In the genomic region with DNA sequence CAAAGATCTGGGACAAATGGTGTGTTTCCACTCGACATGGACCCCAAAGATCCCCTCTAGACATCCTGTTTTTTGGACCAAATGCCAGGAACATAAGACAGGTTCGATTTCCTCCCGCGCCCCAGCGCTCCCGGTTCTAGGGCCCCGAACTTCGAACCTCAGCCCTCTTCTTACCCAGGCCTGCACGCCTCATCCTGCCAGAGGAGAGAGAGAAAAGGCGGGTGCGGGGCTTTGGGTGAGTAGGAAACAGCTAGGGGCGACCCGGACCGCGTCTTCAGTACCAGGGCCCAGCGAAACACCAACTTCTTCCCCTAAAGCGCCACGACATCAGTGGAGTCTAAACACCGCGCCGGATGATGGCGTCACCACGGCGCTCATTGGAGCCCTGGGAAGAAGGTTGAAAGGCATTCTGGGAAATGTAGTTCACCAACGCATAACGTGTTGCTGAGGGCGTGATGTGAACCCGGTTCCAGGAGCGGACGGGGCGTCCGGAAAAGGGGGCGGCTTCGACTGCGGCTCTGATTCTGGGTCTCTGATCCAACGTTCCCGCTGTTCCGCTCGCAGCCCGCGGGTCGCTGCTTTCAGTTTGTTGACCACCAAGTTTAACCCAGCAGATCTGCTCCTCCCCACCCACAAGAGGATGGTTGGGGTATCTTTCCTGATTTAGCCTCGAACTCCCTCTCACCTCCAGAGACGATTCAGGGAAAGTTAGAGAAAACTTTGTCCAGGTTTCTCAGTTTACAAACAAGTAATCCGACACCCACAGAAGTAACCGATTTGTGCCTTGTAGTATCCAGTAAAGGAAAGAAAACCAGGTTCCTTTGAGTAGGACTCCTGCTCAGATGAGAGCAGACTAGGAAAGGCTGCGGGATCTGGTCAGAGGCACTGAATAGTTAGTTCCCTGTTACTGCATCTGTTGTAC, we compare ENCODE assay signal across 8 cellular contexts. TPM values are rescaled to one million over a fixed set of nuclear protein-coding genes. Genes with fewer than 3 reads are reported as not detected.
A peak's percentile ranks its signal among the peaks of the same experiment; 100 is the strongest.
DNase-seq lines count a peak whose midpoint lies in the region; ATAC-seq and TF ChIP-seq lines count a peak whose summit lies in the region.

TSS of gene BET1 (minus strand) at position 332 of the 922 bp plus-strand sequence. CDS start at position 193, 139 bp downstream.

- peak; percentile 96 for ATAC-seq in HG02678 (IDR thresholded peaks at IDR 0.05; ENCODE audit: unreplicated experiment)
- peak; percentile 97 for ATAC-seq in activated naive CD8-positive, alpha-beta T cell treated with anti-CD3 and anti-CD28 coated beads, Interleukin-2, amount 10 ng/mL, durations not matched to agents 7 days and 5 days (ENCODE audit: low read depth)

- POLR2A ChIA-PET in activated naive CD8-positive, alpha-beta T cell treated with anti-CD3 and anti-CD28 coated beads, Interleukin-2, amount 10 ng/mL, durations not matched to agents 7 days and 5 days (lab: Charles Lee): interaction anchor here (0.6 kb wide), 1 partner anchor 8 kb away, joined by 3 read pairs; no protein-coding TSS in a partner anchor

- H3K27ac ChIP-seq in SU-DHL-6 (ENCODE audit: low read depth, low read length) (peak within 1 kb of the TSS; percentile 8; the same call in 1 of the 2 replicates), thymus (ENCODE audit: low read depth) (peak within 1 kb of the TSS; percentile 92)

- H3K9me3 Mint-ChIP-seq in activated naive CD8-positive, alpha-beta T cell treated with anti-CD3 and anti-CD28 coated beads, Interleukin-2, amount 10 ng/mL, durations not matched to agents 7 days and 5 days: no peaks in the 10 kb centered on the region
- H3K9me3 Mint-ChIP-seq in osteocyte (ENCODE audit: unreplicated experiment): no peaks in the 10 kb centered on the region

- H3K4me3 ChIP-seq in SU-DHL-6 (ENCODE audit: insufficient read depth, low read length, poor library complexity, severe bottlenecking) (peak within 1 kb of the TSS; percentile 92), thymus (ENCODE audit: low read length) (peak within 1 kb of the TSS; percentile 92)

- H3K36me3 ChIP-seq in SU-DHL-6 (ENCODE audit: low read length) (no peaks in the 10 kb centered on the region), thymus (ENCODE audit: control insufficient read depth, insufficient read depth) (no peaks in the 10 kb centered on the region)

- no peaks in the 10 kb centered on the region for H3K9me2 ChIP-seq in SU-DHL-6 (replicated peaks; ENCODE audit: insufficient read depth, low read length)

- H2AFZ ChIP-seq in SU-DHL-6 (ENCODE audit: low read depth, low read length, severe bottlenecking): peak within 1 kb of the TSS; percentile 99

- H3K36me3 Mint-ChIP-seq in activated naive CD8-positive, alpha-beta T cell treated with anti-CD3 and anti-CD28 coated beads, Interleukin-2, amount 10 ng/mL, durations not matched to agents 7 days and 5 days: peaks cover 3% of the 10 kb centered on the region
- peaks cover 10% of the 10 kb centered on the region for H3K36me3 Mint-ChIP-seq in osteocyte (ENCODE audit: unreplicated experiment)

- DNase-seq in NCI-H128 (lab: John Stamatoyannopoulos, UW; ENCODE audit: unreplicated experiment) (peak; percentile 84), head of caudate nucleus (peak; percentile 88 to 98 (median 95)), osteocyte (ENCODE audit: extremely low spot score, unreplicated experiment) (peak; percentile 95)
- peak; percentile 91 for DNase-seq in activated naive CD8-positive, alpha-beta T cell treated with anti-CD3 and anti-CD28 coated beads, Interleukin-2, amount 10 ng/mL, durations not matched to agents 7 days and 5 days

- peak within 1 kb of the TSS; percentile 94 for H3K4me3 Mint-ChIP-seq in activated naive CD8-positive, alpha-beta T cell treated with anti-CD3 and anti-CD28 coated beads, Interleukin-2, amount 10 ng/mL, durations not matched to agents 7 days and 5 days
- H3K4me3 Mint-ChIP-seq in osteocyte (ENCODE audit: unreplicated experiment): peak within 1 kb of the TSS; percentile 98

- TF ChIP-seq POLR2A in GM10847 (IDR thresholded peaks at IDR 0.05; ENCODE audit: extremely low read depth, insufficient read length): peak; percentile 50

- H3K4me1 Mint-ChIP-seq in activated naive CD8-positive, alpha-beta T cell treated with anti-CD3 and anti-CD28 coated beads, Interleukin-2, amount 10 ng/mL, durations not matched to agents 7 days and 5 days: peaks cover 27% of the 10 kb centered on the region
- peaks cover 38% of the 10 kb centered on the region for H3K4me1 Mint-ChIP-seq in osteocyte (ENCODE audit: unreplicated experiment)

- peaks cover 4% of the 10 kb centered on the region for H3K4me1 ChIP-seq in thymus (ENCODE audit: control insufficient read depth, insufficient read depth, low read length)

- under 1% methylated on average over 47 of the region's 47 CpGs for WGBS in thymus

- intact Hi-C loops in head of caudate nucleus (cut with DNase I): no loop called here

- peaks cover 38% of the 10 kb centered on the region for H3K79me2 ChIP-seq in SU-DHL-6 (ENCODE audit: insufficient read depth, low read length)

- TF ChIP-seq CTCF in SU-DHL-6 (IDR thresholded peaks at IDR 0.05; ENCODE audit: insufficient read depth, low read length, poor library complexity, severe bottlenecking) (no peak), osteocyte (IDR thresholded peaks at IDR 0.05) (no peak)

- peak within 1 kb of the TSS; percentile 87 for H3K4me2 ChIP-seq in SU-DHL-6 (ENCODE audit: low read depth, low read length, poor library complexity, severe bottlenecking)

- peak within 1 kb of the TSS; percentile 77 for H3K9ac ChIP-seq in SU-DHL-6 (ENCODE audit: low read length)

- peak within 1 kb of the TSS; percentile 94 for H3K27ac Mint-ChIP-seq in activated naive CD8-positive, alpha-beta T cell treated with anti-CD3 and anti-CD28 coated beads, Interleukin-2, amount 10 ng/mL, durations not matched to agents 7 days and 5 days
- peak within 1 kb of the TSS; percentile 99 for H3K27ac Mint-ChIP-seq in osteocyte (ENCODE audit: unreplicated experiment)

- H3K27me3 Mint-ChIP-seq in activated naive CD8-positive, alpha-beta T cell treated with anti-CD3 and anti-CD28 coated beads, Interleukin-2, amount 10 ng/mL, durations not matched to agents 7 days and 5 days: peaks cover 14% of the 10 kb centered on the region
- H3K27me3 Mint-ChIP-seq in osteocyte (ENCODE audit: unreplicated experiment): peaks cover 14% of the 10 kb centered on the region

- no peaks in the 10 kb centered on the region for H4K20me1 ChIP-seq in SU-DHL-6 (ENCODE audit: low read depth, low read length)

- no peaks in the 10 kb centered on the region for H3K9me3 ChIP-seq in SU-DHL-6 (ENCODE audit: insufficient read depth, low read length)
- H3K9me3 ChIP-seq in thymus (ENCODE audit: control insufficient read depth): no peaks in the 10 kb centered on the region

- H3F3A ChIP-seq in SU-DHL-6 (ENCODE audit: insufficient read depth): no peaks in the 10 kb centered on the region; the same call in 1 of the 2 replicates

- no peaks in the 10 kb centered on the region for H3K27me3 ChIP-seq in SU-DHL-6 (ENCODE audit: low read length)
- no peaks in the 10 kb centered on the region for H3K27me3 ChIP-seq in thymus (ENCODE audit: control insufficient read depth, insufficient read depth)

RNA-seq across cellular contexts. Expression of gene BET1, which starts in this region (rescaled TPM):
- 10 to 100 TPM; 21.0 to 22.0 TPM for total RNA-seq in activated naive CD8-positive, alpha-beta T cell treated with anti-CD3 and anti-CD28 coated beads, Interleukin-2, amount 10 ng/mL, durations not matched to agents 7 days and 5 days
- total RNA-seq in osteocyte: 29.3 and 32.7 TPM in 2 replicates
- 39.5 TPM for polyA plus RNA-seq in thymus

Comparison
In these comparisons a context has a peak if more than half of its experiments do, and no peak if none do; other contexts are left out.
1. Peak in every context shown above with its lines: DNase-seq, ATAC-seq, H3K4me3 ChIP-seq and H3K27ac ChIP-seq.